In the genomic region with DNA sequence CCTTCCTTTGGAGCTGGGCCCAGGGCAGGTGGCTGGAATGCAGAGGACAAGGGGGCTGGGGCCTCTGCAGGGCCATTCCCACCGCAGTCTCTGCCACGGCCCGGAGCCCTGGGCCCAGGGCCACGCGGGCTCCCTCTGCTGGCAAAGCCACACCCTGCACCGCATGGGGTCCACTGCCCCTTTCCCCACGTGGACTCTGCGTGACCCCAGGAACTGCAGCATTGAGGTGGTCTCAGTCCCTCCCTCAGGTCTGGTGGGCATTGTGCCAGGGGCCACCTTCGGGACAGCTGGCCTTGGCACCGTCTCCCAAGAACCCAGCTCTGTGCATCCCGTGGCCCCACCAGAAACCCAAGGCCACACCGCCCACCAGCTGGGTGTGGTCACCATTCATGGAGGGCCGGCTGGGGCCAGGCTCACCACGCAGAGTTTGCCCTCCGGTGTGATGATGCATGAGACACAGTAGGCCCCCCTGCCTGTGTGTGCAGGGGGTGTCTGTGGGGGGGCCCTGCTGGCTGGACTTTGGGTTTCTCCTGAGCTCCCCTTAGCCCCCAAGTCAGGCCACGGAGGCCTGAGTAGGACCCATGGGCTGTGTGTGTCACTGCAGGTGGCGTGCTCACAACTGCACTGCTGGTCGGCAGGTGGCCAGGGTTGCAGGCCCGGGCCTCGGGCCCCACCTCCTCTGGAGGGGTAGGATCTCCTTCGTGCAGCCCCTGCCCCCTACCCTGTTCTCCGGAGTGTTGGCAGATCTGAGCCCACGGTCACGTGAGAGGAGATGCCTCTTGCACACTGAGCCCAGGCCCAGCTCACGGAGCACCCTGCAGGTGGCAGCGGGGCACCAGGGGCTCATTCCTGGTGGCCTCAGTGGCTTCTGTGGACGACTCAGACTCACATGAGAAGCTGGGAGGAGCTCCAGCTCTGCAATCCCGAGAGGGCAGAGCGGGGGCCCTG, we compare ENCODE assay signal across 9 cellular contexts. TPM values are rescaled to one million over a fixed set of nuclear protein-coding genes. Genes with fewer than 3 reads are reported as not detected.
A peak's percentile ranks its signal among the peaks of the same experiment; 100 is the strongest.
DNase-seq lines count a peak whose midpoint lies in the region; ATAC-seq and TF ChIP-seq lines count a peak whose summit lies in the region.
"Had no signal": no experiment of that assay in that cellular context is flagged by ENCODE, and none has a peak within 500 bp of the region (broad histone marks: within the 10 kb centered on the region; RNA-seq: fewer than 3 reads in every experiment).

No MANE protein-coding gene starts in this region.

- no peaks in the 10 kb centered on the region for H3K4me1 Mint-ChIP-seq in central memory CD8-positive, alpha-beta T cell

- DNase-seq in BJ (ENCODE audit: low read depth): no peak
- no peak for DNase-seq in HFF-Myc (ENCODE audit: extremely low read depth, low read depth)
- DNase-seq in central memory CD8-positive, alpha-beta T cell (ENCODE audit: low spot score in 2 of 2): peak in 1 of 2 donors; percentile 39
- DNase-seq in medulla oblongata (ENCODE audit: extremely low spot score): peak; percentile 54
- DNase-seq in stimulated activated CD8-positive, alpha-beta memory T cell treated with anti-CD3 and anti-CD28 coated beads, Interleukin-4, amount 100 ng/mL, for 48 hours: peak; percentile 84

- no peaks in the 10 kb centered on the region for H3K36me3 ChIP-seq in BJ (ENCODE audit: control insufficient read depth, insufficient read depth, low read length)

- POLR2A ChIA-PET in BJ (lab: Charles Lee): no interaction called here

- ATAC-seq in central memory CD8-positive, alpha-beta T cell (replicated peaks; ENCODE audit: extremely low read depth, poor library complexity, severe bottlenecking): peak; percentile 73
- ATAC-seq in HG03520 (IDR thresholded peaks at IDR 0.05; ENCODE audit: unreplicated experiment) (no peak), GM19463 (IDR thresholded peaks at IDR 0.05; ENCODE audit: unreplicated experiment) (no peak)

- peaks cover 4% of the 10 kb centered on the region; the same call in 1 of the 2 replicates for H3K27me3 ChIP-seq in BJ (ENCODE audit: control insufficient read depth, insufficient read depth, low read length)

- H3K4me3 ChIP-seq in BJ (ENCODE audit: low read depth, low read length) (no peak overlapping the region), HFF-Myc (replicated peaks; ENCODE audit: low read depth, low read length) (no peak overlapping the region), WI38 (ENCODE audit: low read depth, low read length) (no peak overlapping the region)

- peaks cover 6% of the 10 kb centered on the region for H3K27me3 Mint-ChIP-seq in central memory CD8-positive, alpha-beta T cell

- no peaks in the 10 kb centered on the region for H3K36me3 Mint-ChIP-seq in central memory CD8-positive, alpha-beta T cell (ENCODE audit: insufficient read depth)

- H3K9me3 Mint-ChIP-seq in central memory CD8-positive, alpha-beta T cell: no peaks in the 10 kb centered on the region

- H3K4me3 Mint-ChIP-seq in central memory CD8-positive, alpha-beta T cell: no peak overlapping the region

- TF ChIP-seq CTCF in BJ (IDR thresholded peaks at IDR 0.05; ENCODE audit: insufficient read depth, low read depth, low read length): peak; percentile 92
- TF ChIP-seq CTCF in HFF-Myc (IDR thresholded peaks at IDR 0.05; ENCODE audit: low read depth, low read length, missing control alignments): peak; percentile 89
- peak; percentile 89 for TF ChIP-seq CTCF in WI38 (IDR thresholded peaks at IDR 0.05; ENCODE audit: low read depth, low read length)

- CTCF ChIA-PET in BJ (lab: Yijun Ruan, JAX): interaction anchor here (0.6 to 3.5 kb wide), 13 partner anchors 10 to 93 kb away, joined by 3 to 25 read pairs (median 4); a partner anchor contains a TSS

- no peak overlapping the region for H3K27ac Mint-ChIP-seq in central memory CD8-positive, alpha-beta T cell (ENCODE audit: low read depth)

RNA-seq across cellular contexts. Expression of a gene that starts 5.7 kb away (rescaled TPM):
- polyA plus RNA-seq in BJ (2011; rRNA removed): 1.7 and 2.0 TPM in 2 replicates
- 0.43 and 0.87 TPM in 2 replicates for polyA minus RNA-seq in BJ (2011; rRNA and poly(A)+ RNA removed)

RNA-seq across cellular contexts. Expression of a gene that starts 8.3 kb away (rescaled TPM):
- 0.06 and 0.20 TPM in 2 replicates for polyA plus RNA-seq in BJ (2011; rRNA removed)
- not detected in 2 replicates for polyA minus RNA-seq in BJ (2011; rRNA and poly(A)+ RNA removed)
- polyA plus RNA-seq: neural cell had no signal

RNA-seq across cellular contexts. Expression of a gene that starts 20.1 kb away (rescaled TPM):
- 0.31 and 0.43 TPM in 2 replicates for polyA plus RNA-seq in BJ (2011; rRNA removed)
- polyA minus RNA-seq in BJ (2011; rRNA and poly(A)+ RNA removed): not detected in 2 replicates
- polyA plus RNA-seq: neural cell had no signal

RNA-seq across cellular contexts. Expression of a gene that starts 30.4 kb away (rescaled TPM):
- 9.5 and 12.5 TPM in 2 replicates for polyA plus RNA-seq in BJ (2011; rRNA removed)
- polyA minus RNA-seq in BJ (2011; rRNA and poly(A)+ RNA removed): 8.9 and 13.1 TPM in 2 replicates

RNA-seq across cellular contexts. Expression of a gene that starts 34.1 kb away (rescaled TPM):
- 84.8 and 121 TPM in 2 replicates for polyA plus RNA-seq in BJ (2011; rRNA removed)
- 36.3 and 61.3 TPM in 2 replicates for polyA minus RNA-seq in BJ (2011; rRNA and poly(A)+ RNA removed)

Comparison
In these comparisons a context has a peak if more than half of its experiments do, and no peak if none do; other contexts are left out.
1. DNase-seq: peak in medulla oblongata (single experiment) and stimulated activated CD8-positive, alpha-beta memory T cell treated with anti-CD3 and anti-CD28 coated beads, Interleukin-4, amount 100 ng/mL, for 48 hours (single experiment); none in BJ (single experiment) and HFF-Myc (single experiment).
2. Peak in every context shown above with its lines, with median percentiles within 50 percentile points of each other: CTCF ChIP-seq.